Comparison of ENCODE assay signal across 2 cellular contexts in the genomic region with DNA sequence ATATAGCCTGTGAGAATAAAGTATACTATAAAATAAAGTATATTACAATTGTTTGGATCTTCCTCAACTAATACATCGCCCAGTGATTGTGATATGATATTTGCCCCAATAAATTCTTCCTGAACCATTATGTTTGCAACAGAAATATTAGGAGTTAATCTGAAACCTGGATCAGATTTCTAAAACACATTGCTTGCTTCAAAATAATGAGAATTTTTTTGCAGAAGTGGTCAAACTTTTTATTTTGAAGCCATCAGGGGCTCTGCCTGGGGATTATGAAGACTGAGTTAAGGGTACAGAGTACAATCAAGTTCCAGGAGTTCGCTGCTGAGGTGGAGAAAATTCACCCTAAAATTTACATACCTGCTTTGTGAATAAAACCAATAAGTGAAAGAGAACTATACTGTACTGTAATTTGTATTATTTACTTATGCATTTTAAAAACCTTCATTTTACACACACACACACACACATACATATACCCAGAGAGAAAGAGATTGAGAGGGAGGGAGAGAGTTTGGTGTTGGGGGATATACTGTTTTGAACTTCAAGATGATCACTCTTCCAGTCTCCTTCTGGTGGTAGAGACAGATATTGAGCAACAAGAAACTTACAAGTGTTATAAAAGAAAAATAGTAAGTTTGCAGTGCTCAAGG.
TF ChIP-seq lines count a peak whose summit lies in the region.

No MANE protein-coding gene starts in this region.

TF ChIP-seq in HepG2, 621 proteins besides CTCF, POLR2A, EP300 and RAD21 (continued from another document):
- TF ChIP-seq, protein P1, sequence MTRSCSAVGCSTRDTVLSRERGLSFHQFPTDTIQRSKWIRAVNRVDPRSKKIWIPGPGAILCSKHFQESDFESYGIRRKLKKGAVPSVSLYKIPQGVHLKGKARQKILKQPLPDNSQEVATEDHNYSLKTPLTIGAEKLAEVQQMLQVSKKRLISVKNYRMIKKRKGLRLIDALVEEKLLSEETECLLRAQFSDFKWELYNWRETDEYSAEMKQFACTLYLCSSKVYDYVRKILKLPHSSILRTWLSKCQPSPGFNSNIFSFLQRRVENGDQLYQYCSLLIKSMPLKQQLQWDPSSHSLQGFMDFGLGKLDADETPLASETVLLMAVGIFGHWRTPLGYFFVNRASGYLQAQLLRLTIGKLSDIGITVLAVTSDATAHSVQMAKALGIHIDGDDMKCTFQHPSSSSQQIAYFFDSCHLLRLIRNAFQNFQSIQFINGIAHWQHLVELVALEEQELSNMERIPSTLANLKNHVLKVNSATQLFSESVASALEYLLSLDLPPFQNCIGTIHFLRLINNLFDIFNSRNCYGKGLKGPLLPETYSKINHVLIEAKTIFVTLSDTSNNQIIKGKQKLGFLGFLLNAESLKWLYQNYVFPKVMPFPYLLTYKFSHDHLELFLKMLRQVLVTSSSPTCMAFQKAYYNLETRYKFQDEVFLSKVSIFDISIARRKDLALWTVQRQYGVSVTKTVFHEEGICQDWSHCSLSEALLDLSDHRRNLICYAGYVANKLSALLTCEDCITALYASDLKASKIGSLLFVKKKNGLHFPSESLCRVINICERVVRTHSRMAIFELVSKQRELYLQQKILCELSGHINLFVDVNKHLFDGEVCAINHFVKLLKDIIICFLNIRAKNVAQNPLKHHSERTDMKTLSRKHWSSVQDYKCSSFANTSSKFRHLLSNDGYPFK (CRISPR knock-in tag; IDR thresholded peaks at IDR 0.05; ENCODE audit: borderline replicate concordance): no peak
- TF ChIP-seq TAF1 (CRISPR knock-in tag; IDR thresholded peaks at IDR 0.05) (no peak), ZNF652 (CRISPR knock-in tag; IDR thresholded peaks at IDR 0.05; ENCODE audit: borderline replicate concordance, low read depth) (no peak), ATF1 (CRISPR knock-in tag; IDR thresholded peaks at IDR 0.05) (no peak), SIN3B (IDR thresholded peaks at IDR 0.05; ENCODE audit: low read length) (no peak)
TF ChIP-seq in HepG2: peak in this region for 0.

TF ChIP-seq in K562, 482 proteins besides CTCF, POLR2A, EP300 and RAD21 (continued from another document and continues in another):
- TF ChIP-seq, protein P2, sequence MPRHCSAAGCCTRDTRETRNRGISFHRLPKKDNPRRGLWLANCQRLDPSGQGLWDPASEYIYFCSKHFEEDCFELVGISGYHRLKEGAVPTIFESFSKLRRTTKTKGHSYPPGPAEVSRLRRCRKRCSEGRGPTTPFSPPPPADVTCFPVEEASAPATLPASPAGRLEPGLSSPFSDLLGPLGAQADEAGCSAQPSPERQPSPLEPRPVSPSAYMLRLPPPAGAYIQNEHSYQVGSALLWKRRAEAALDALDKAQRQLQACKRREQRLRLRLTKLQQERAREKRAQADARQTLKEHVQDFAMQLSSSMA (CRISPR knock-in tag; IDR thresholded peaks at IDR 0.05): no peak
- TF ChIP-seq NBN (IDR thresholded peaks at IDR 0.05; ENCODE audit: low read depth) (no peak), ILF3 (IDR thresholded peaks at IDR 0.05; ENCODE audit: borderline replicate concordance) (0 out of 2 replicates have a peak, but pooled peaks have one; percentile 5), ZNF431 (CRISPR knock-in tag; IDR thresholded peaks at IDR 0.05) (no peak), PCBP2 (IDR thresholded peaks at IDR 0.05; ENCODE audit: low read depth, low read length, poor library complexity, severe bottlenecking) (no peak), GTF2F1 (IDR thresholded peaks at IDR 0.05; ENCODE audit: low read depth, low read length) (no peak), RBM22 (IDR thresholded peaks at IDR 0.05; ENCODE audit: low read depth, low read length, poor library complexity, severe bottlenecking) (no peak), POLR2B (IDR thresholded peaks at IDR 0.05; ENCODE audit: low read depth, partially characterized antibody) (peak; percentile 47), YBX1 (IDR thresholded peaks at IDR 0.05) (0 out of 2 replicates have a peak, but pooled peaks have one; percentile 26), XRCC3 (IDR thresholded peaks at IDR 0.05) (no peak), ZNF584 (CRISPR knock-in tag; IDR thresholded peaks at IDR 0.05; ENCODE audit: low read depth) (no peak), ZNF174 (CRISPR knock-in tag; IDR thresholded peaks at IDR 0.05) (peak; percentile 30; the same call in 1 of the 2 replicates), TAF1 (IDR thresholded peaks at IDR 0.05; ENCODE audit: control insufficient read depth, extremely low read depth, insufficient read depth, low read length, severe bottlenecking) (no peak), NFATC3 (IDR thresholded peaks at IDR 0.05) (no peak), SMARCB1 (IDR thresholded peaks at IDR 0.05; ENCODE audit: insufficient read length, low read depth) (no peak), CC2D1A (IDR thresholded peaks at IDR 0.05) (no peak), SMAD2 (IDR thresholded peaks at IDR 0.05; ENCODE audit: low read depth, low read length) (no peak), KLF6 (CRISPR knock-in tag; IDR thresholded peaks at IDR 0.05; ENCODE audit: borderline replicate concordance) (no peak), ZNF347 (CRISPR knock-in tag; IDR thresholded peaks at IDR 0.05; ENCODE audit: low read depth) (peak; percentile 7; the same call in 1 of the 2 replicates), ZNF436 (CRISPR knock-in tag; IDR thresholded peaks at IDR 0.05) (0 out of 2 replicates have a peak, but pooled peaks have one; percentile 6), ZNF785 (CRISPR knock-in tag; IDR thresholded peaks at IDR 0.05) (no peak), ZNF212 (CRISPR knock-in tag; IDR thresholded peaks at IDR 0.05) (0 out of 2 replicates have a peak, but pooled peaks have one; percentile 32), RBFOX2 (IDR thresholded peaks at IDR 0.05; ENCODE audit: low read depth, low read length) (0 out of 2 replicates have a peak, but pooled peaks have one; percentile 5), TEAD2 (tag; IDR thresholded peaks at IDR 0.05) (0 out of 2 replicates have a peak, but pooled peaks have one; percentile 11), POLR2AphosphoS5 (IDR thresholded peaks at IDR 0.05; ENCODE audit: control insufficient read depth, insufficient read depth, low read depth, low read length) (peak; percentile 10; the same call in 1 of the 2 replicates), ZNF143 (CRISPR knock-in tag; IDR thresholded peaks at IDR 0.05) (no peak), MAZ (CRISPR knock-in tag; conservative IDR thresholded peaks at IDR 0.05 in 1 of 2, IDR thresholded peaks at IDR 0.05 in 1 of 2) (0 out of 4 replicates have a peak, but pooled peaks of 1 of the 2 experiments have one; percentile 6)
- TF ChIP-seq, protein P3, sequence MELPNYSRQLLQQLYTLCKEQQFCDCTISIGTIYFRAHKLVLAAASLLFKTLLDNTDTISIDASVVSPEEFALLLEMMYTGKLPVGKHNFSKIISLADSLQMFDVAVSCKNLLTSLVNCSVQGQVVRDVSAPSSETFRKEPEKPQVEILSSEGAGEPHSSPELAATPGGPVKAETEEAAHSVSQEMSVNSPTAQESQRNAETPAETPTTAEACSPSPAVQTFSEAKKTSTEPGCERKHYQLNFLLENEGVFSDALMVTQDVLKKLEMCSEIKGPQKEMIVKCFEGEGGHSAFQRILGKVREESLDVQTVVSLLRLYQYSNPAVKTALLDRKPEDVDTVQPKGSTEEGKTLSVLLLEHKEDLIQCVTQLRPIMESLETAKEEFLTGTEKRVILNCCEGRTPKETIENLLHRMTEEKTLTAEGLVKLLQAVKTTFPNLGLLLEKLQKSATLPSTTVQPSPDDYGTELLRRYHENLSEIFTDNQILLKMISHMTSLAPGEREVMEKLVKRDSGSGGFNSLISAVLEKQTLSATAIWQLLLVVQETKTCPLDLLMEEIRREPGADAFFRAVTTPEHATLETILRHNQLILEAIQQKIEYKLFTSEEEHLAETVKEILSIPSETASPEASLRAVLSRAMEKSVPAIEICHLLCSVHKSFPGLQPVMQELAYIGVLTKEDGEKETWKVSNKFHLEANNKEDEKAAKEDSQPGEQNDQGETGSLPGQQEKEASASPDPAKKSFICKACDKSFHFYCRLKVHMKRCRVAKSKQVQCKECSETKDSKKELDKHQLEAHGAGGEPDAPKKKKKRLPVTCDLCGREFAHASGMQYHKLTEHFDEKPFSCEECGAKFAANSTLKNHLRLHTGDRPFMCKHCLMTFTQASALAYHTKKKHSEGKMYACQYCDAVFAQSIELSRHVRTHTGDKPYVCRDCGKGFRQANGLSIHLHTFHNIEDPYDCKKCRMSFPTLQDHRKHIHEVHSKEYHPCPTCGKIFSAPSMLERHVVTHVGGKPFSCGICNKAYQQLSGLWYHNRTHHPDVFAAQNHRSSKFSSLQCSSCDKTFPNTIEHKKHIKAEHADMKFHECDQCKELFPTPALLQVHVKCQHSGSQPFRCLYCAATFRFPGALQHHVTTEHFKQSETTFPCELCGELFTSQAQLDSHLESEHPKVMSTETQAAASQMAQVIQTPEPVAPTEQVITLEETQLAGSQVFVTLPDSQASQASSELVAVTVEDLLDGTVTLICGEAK (IDR thresholded peaks at IDR 0.05): no peak
- TF ChIP-seq, protein P3 (CRISPR knock-in tag; IDR thresholded peaks at IDR 0.05): no peak
- TF ChIP-seq, protein P4, sequence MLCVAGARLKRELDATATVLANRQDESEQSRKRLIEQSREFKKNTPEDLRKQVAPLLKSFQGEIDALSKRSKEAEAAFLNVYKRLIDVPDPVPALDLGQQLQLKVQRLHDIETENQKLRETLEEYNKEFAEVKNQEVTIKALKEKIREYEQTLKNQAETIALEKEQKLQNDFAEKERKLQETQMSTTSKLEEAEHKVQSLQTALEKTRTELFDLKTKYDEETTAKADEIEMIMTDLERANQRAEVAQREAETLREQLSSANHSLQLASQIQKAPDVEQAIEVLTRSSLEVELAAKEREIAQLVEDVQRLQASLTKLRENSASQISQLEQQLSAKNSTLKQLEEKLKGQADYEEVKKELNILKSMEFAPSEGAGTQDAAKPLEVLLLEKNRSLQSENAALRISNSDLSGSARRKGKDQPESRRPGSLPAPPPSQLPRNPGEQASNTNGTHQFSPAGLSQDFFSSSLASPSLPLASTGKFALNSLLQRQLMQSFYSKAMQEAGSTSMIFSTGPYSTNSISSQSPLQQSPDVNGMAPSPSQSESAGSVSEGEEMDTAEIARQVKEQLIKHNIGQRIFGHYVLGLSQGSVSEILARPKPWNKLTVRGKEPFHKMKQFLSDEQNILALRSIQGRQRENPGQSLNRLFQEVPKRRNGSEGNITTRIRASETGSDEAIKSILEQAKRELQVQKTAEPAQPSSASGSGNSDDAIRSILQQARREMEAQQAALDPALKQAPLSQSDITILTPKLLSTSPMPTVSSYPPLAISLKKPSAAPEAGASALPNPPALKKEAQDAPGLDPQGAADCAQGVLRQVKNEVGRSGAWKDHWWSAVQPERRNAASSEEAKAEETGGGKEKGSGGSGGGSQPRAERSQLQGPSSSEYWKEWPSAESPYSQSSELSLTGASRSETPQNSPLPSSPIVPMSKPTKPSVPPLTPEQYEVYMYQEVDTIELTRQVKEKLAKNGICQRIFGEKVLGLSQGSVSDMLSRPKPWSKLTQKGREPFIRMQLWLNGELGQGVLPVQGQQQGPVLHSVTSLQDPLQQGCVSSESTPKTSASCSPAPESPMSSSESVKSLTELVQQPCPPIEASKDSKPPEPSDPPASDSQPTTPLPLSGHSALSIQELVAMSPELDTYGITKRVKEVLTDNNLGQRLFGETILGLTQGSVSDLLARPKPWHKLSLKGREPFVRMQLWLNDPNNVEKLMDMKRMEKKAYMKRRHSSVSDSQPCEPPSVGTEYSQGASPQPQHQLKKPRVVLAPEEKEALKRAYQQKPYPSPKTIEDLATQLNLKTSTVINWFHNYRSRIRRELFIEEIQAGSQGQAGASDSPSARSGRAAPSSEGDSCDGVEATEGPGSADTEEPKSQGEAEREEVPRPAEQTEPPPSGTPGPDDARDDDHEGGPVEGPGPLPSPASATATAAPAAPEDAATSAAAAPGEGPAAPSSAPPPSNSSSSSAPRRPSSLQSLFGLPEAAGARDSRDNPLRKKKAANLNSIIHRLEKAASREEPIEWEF (CRISPR knock-in tag; IDR thresholded peaks at IDR 0.05): 0 out of 2 replicates have a peak, but pooled peaks have one; percentile 11
- TF ChIP-seq, protein P5, sequence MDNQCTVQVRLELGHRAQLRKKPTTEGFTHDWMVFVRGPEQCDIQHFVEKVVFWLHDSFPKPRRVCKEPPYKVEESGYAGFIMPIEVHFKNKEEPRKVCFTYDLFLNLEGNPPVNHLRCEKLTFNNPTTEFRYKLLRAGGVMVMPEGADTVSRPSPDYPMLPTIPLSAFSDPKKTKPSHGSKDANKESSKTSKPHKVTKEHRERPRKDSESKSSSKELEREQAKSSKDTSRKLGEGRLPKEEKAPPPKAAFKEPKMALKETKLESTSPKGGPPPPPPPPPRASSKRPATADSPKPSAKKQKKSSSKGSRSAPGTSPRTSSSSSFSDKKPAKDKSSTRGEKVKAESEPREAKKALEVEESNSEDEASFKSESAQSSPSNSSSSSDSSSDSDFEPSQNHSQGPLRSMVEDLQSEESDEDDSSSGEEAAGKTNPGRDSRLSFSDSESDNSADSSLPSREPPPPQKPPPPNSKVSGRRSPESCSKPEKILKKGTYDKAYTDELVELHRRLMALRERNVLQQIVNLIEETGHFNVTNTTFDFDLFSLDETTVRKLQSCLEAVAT (IDR thresholded peaks at IDR 0.05): peak; percentile 91 to 92
- TF ChIP-seq, protein P6, sequence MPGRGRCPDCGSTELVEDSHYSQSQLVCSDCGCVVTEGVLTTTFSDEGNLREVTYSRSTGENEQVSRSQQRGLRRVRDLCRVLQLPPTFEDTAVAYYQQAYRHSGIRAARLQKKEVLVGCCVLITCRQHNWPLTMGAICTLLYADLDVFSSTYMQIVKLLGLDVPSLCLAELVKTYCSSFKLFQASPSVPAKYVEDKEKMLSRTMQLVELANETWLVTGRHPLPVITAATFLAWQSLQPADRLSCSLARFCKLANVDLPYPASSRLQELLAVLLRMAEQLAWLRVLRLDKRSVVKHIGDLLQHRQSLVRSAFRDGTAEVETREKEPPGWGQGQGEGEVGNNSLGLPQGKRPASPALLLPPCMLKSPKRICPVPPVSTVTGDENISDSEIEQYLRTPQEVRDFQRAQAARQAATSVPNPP (IDR thresholded peaks at IDR 0.05; ENCODE audit: borderline replicate concordance, insufficient read depth, insufficient read length): no peak
